ENCODE assay signal across 11 cellular contexts in the genomic region with DNA sequence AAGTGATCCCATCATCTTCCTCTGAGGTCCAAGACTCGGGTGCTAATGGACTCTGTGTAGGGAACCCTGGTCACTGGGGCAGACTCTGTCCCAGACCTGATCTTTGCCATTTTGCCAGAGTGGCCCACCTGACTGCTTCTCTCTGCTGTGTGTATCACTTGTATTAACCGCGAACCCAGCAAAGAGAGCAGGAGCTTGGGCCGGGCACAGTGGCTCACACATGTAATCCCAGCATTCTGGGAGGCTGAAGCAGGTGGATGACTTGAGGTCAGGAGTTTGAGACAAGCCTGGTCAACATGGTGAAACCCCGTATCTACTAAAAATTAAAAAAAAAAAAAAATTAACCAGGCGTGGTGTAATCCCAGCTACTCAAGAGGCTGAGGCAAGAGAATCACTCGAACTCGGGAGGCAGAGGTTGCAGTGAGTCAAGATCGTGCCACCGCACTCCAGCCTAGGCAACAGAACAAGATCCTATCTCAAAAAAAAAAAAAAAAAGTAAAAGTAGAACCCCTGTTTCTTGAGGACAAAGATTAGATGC. TPM values are rescaled to one million over a fixed set of nuclear protein-coding genes. Genes with fewer than 3 reads are reported as not detected.
DNase-seq lines count a peak whose midpoint lies in the region; ATAC-seq and TF ChIP-seq lines count a peak whose summit lies in the region.
"Had no signal": no experiment of that assay in that cellular context is flagged by ENCODE, and none has a peak within 500 bp of the region (broad histone marks: within the 10 kb centered on the region; RNA-seq: fewer than 3 reads in every experiment).

No MANE protein-coding gene starts in this region.

- H3K27ac Mint-ChIP-seq in T-cell (peak overlapping the region; percentile 27 to 74), CD14-positive monocyte (no peak overlapping the region)

- H3K4me1 Mint-ChIP-seq in T-cell (peaks cover 64 to 81% (median 68%) of the 10 kb centered on the region in 3 donors), CD14-positive monocyte (peaks cover 49% of the 10 kb centered on the region)

- no peaks in the 10 kb centered on the region for H3K27me3 ChIP-seq in upper lobe of right lung

- TF ChIP-seq CTCF in AG10803 (conservative IDR thresholded peaks at IDR 0.05; ENCODE audit: low read length) (no peak), GM12865 (IDR thresholded peaks at IDR 0.05; ENCODE audit: insufficient read depth, low read depth, low read length, missing control alignments) (no peak), CD14-positive monocyte (IDR thresholded peaks at IDR 0.05) (no peak), upper lobe of right lung (IDR thresholded peaks at IDR 0.05) (no peak)

- ATAC-seq in T-cell (replicated peaks in 1 of 4) (peak in 1 of 4 experiments; percentile 3), HG03135 (IDR thresholded peaks at IDR 0.05; ENCODE audit: unreplicated experiment) (no peak), upper lobe of right lung (no peak)

- no peaks in the 10 kb centered on the region for H3K9me3 ChIP-seq in upper lobe of right lung

- POLR2A ChIA-PET in T-cell (lab: Charles Lee), result no interaction called here

- H3K27ac ChIP-seq in upper lobe of right lung, result no peak overlapping the region

- H3K4me3 Mint-ChIP-seq in T-cell, result peak overlapping the region in 1 of 3 donors; percentile 62
- H3K4me3 Mint-ChIP-seq in CD14-positive monocyte, result no peak overlapping the region

- CTCF ChIA-PET in T-cell (lab: Charles Lee), result interaction anchor here (0.7 to 0.8 kb wide), 2 partner anchors 22 to 39 kb away, joined by 3 to 6 read pairs; no protein-coding TSS in a partner anchor

- DNase-seq in AG10803 (ENCODE audit: low read depth), result peak; percentile 40
- no peak for DNase-seq in GM12865 (ENCODE audit: low read depth)
- peak in 1 of 34 experiments; percentile 25 for DNase-seq in T-cell
- DNase-seq in fibroblast of peridontal ligament (ENCODE audit: extremely low read depth), result peak; percentile 23
- no peak for DNase-seq in CD14-positive monocyte (ENCODE audit: low spot score)
- DNase-seq in NCI-H446 (lab: John Stamatoyannopoulos, UW), result no peak
- no peak for DNase-seq in upper lobe of right lung
- DNase-seq: cerebellar nuclear complex, NCI-H1694 treated with DMSO at 0.1 percent for 48 hours had no signal

- no peaks in the 10 kb centered on the region for H3K27me3 Mint-ChIP-seq in T-cell
- peaks cover 10 to 21% (median 15%) of the 10 kb centered on the region in 3 donors for H3K27me3 Mint-ChIP-seq in CD14-positive monocyte (ENCODE audit: low read depth in 3 of 3)

- H3K4me3 ChIP-seq in AG10803 (ENCODE audit: low read length) (no peak overlapping the region), GM12865 (ENCODE audit: low read depth, low read length) (peak overlapping the region; percentile 76), upper lobe of right lung (no peak overlapping the region)

- H3K36me3 ChIP-seq in upper lobe of right lung, result no peaks in the 10 kb centered on the region

- H3K9me3 Mint-ChIP-seq in T-cell (no peaks in the 10 kb centered on the region), CD14-positive monocyte (peaks cover 0 to 2% (median 0%) of the 10 kb centered on the region in 7 donors)

- peaks cover 14% of the 10 kb centered on the region for H3K4me1 ChIP-seq in upper lobe of right lung

- no peaks in the 10 kb centered on the region for H3K36me3 Mint-ChIP-seq in T-cell
- H3K36me3 Mint-ChIP-seq in CD14-positive monocyte, result no peaks in the 10 kb centered on the region

- intact Hi-C loops in CD14-positive monocyte (cut with micrococcal nuclease) (no loop called here), upper lobe of right lung (cut with DNase I) (no loop called here)

RNA-seq across cellular contexts. Expression of a gene that starts 32.9 kb away (rescaled TPM):
- total RNA-seq in T-cell (under 1 TPM in 3 of 5 donors, not detected in 2; 0.47 to 0.79 (median 0.49) TPM), upper lobe of right lung (1.1 TPM)
- not detected for polyA plus RNA-seq in CD14-positive monocyte
- total RNA-seq: pulmonary artery endothelial cell had no signal

RNA-seq across cellular contexts. Expression of a gene that starts 33.4 kb away (rescaled TPM):
- total RNA-seq in T-cell (1 to 10 TPM; 2.0 to 4.7 (median 3.1) TPM), upper lobe of right lung (5.4 TPM)
- under 1 TPM; 0.04 to 0.15 TPM for polyA plus RNA-seq in CD14-positive monocyte

Comparison
In these comparisons a context has a peak if more than half of its experiments do, and no peak if none do; other contexts are left out.
1. DNase-seq: peak in AG10803 (single experiment) and fibroblast of peridontal ligament (single experiment); none in GM12865 (single experiment), CD14-positive monocyte (single experiment), NCI-H446 (0 of 2) and upper lobe of right lung (single experiment).
2. H3K27ac Mint-ChIP-seq: peak in T-cell (2 of 2); none in CD14-positive monocyte (0 of 7).